In the genomic region with DNA sequence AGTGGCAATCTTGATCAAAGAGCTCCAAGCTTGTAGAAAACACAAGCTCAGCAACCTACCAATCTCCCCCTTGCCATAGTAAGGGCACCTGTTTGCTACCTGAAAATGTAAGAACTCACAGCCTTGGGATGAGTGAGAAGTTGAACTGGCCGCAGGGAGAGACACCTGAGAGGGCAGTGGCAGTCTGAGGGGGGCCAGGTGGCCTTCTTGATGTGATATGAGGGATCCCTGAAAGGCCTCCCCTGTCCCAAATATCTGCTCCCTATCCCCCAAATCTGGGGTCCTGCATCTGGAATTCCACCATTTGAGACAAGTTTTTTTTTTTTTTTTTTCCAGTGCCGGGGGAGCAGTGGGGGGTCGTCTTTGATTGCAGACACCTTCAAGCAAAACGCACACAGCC, we compare ENCODE assay signal across 10 cellular contexts.
DNase-seq lines count a peak whose midpoint lies in the region; ATAC-seq and TF ChIP-seq lines count a peak whose summit lies in the region.
"Had no signal": no experiment of that assay in that cellular context is flagged by ENCODE, and none has a peak within 500 bp of the region (broad histone marks: within the 10 kb centered on the region; RNA-seq: fewer than 3 reads in every experiment).

No MANE protein-coding gene starts in this region.

- H3K4me3 Mint-ChIP-seq in activated naive CD4-positive, alpha-beta T cell treated with anti-CD3 and anti-CD28 coated beads, Interleukin-2, amount 10 ng/mL, durations not matched to agents 7 days and 5 days = peak overlapping the region; percentile 42
- H3K4me3 Mint-ChIP-seq in mesothelial cell of epicardium = peak overlapping the region; percentile 54
- peak overlapping the region; percentile 73 for H3K4me3 Mint-ChIP-seq in type B pancreatic cell

- H3K36me3 Mint-ChIP-seq in activated naive CD4-positive, alpha-beta T cell treated with anti-CD3 and anti-CD28 coated beads, Interleukin-2, amount 10 ng/mL, durations not matched to agents 7 days and 5 days = no peaks in the 10 kb centered on the region
- no peaks in the 10 kb centered on the region for H3K36me3 Mint-ChIP-seq in activated naive CD4-positive, alpha-beta T cell treated with anti-CD3 and anti-CD28 coated beads, Interleukin-2, amount 50 U/mL, for 72 hours
- H3K36me3 Mint-ChIP-seq in mesothelial cell of epicardium (no peaks in the 10 kb centered on the region), type B pancreatic cell (no peaks in the 10 kb centered on the region)

- H3K27ac Mint-ChIP-seq in activated naive CD4-positive, alpha-beta T cell treated with anti-CD3 and anti-CD28 coated beads, Interleukin-2, amount 10 ng/mL, durations not matched to agents 7 days and 5 days = no peak overlapping the region
- H3K27ac Mint-ChIP-seq in activated naive CD4-positive, alpha-beta T cell treated with anti-CD3 and anti-CD28 coated beads, Interleukin-2, amount 50 U/mL, for 72 hours = no peak overlapping the region
- H3K27ac Mint-ChIP-seq in mesothelial cell of epicardium (peak overlapping the region; percentile 34), type B pancreatic cell (peak overlapping the region; percentile 44)

- no peak for DNase-seq in activated naive CD4-positive, alpha-beta T cell treated with anti-CD3 and anti-CD28 coated beads, Interleukin-2, amount 10 ng/mL, durations not matched to agents 7 days and 5 days
- DNase-seq in activated naive CD4-positive, alpha-beta T cell treated with anti-CD3 and anti-CD28 coated beads, Interleukin-2, amount 50 U/mL, for 72 hours (ENCODE audit: low spot score in 2 of 2) = no peak
- DNase-seq in cardiac fibroblast (ENCODE audit: low read depth in 2 of 2) = no peak
- DNase-seq in mesothelial cell of epicardium (ENCODE audit: low spot score in 2 of 2, unreplicated experiment in 2 of 2) = no peak
- no peak for DNase-seq in type B pancreatic cell (ENCODE audit: extremely low spot score, unreplicated experiment)
- DNase-seq in AG20443 (ENCODE audit: low spot score) = no peak
- DNase-seq in dermis blood vessel endothelial cell = no peak
- no peak for DNase-seq in HuH-7 (ENCODE audit: low spot score)
- DNase-seq: activated CD4-positive, alpha-beta T cell treated with anti-CD3 and anti-CD28 coated beads, Interleukin-2, amount 50 U/mL, for 4 hours; nucleus accumbens had no signal

- no peak for ATAC-seq in activated naive CD4-positive, alpha-beta T cell treated with anti-CD3 and anti-CD28 coated beads, Interleukin-2, amount 50 U/mL, for 72 hours

- no peaks in the 10 kb centered on the region for H3K9me3 Mint-ChIP-seq in activated naive CD4-positive, alpha-beta T cell treated with anti-CD3 and anti-CD28 coated beads, Interleukin-2, amount 10 ng/mL, durations not matched to agents 7 days and 5 days
- H3K9me3 Mint-ChIP-seq in activated naive CD4-positive, alpha-beta T cell treated with anti-CD3 and anti-CD28 coated beads, Interleukin-2, amount 50 U/mL, for 72 hours = no peaks in the 10 kb centered on the region
- H3K9me3 Mint-ChIP-seq in mesothelial cell of epicardium (no peaks in the 10 kb centered on the region), type B pancreatic cell (no peaks in the 10 kb centered on the region)

- CTCF ChIA-PET in activated naive CD4-positive, alpha-beta T cell treated with anti-CD3 and anti-CD28 coated beads, Interleukin-2, amount 10 ng/mL, durations not matched to agents 7 days and 5 days (lab: Charles Lee) = no interaction called here

- H3K4me1 Mint-ChIP-seq in activated naive CD4-positive, alpha-beta T cell treated with anti-CD3 and anti-CD28 coated beads, Interleukin-2, amount 10 ng/mL, durations not matched to agents 7 days and 5 days = peaks cover 8% of the 10 kb centered on the region
- peaks cover 42% of the 10 kb centered on the region for H3K4me1 Mint-ChIP-seq in mesothelial cell of epicardium
- H3K4me1 Mint-ChIP-seq in type B pancreatic cell (ENCODE audit: unreplicated experiment) = peaks cover 40% of the 10 kb centered on the region

- H3K27me3 Mint-ChIP-seq in activated naive CD4-positive, alpha-beta T cell treated with anti-CD3 and anti-CD28 coated beads, Interleukin-2, amount 10 ng/mL, durations not matched to agents 7 days and 5 days = peaks cover 83% of the 10 kb centered on the region
- H3K27me3 Mint-ChIP-seq in mesothelial cell of epicardium (ENCODE audit: low read depth) = peaks cover 11% of the 10 kb centered on the region
- no peaks in the 10 kb centered on the region for H3K27me3 Mint-ChIP-seq in type B pancreatic cell

- peak overlapping the region; percentile 61 to 63 for H3K4me3 ChIP-seq in cardiac fibroblast (replicated peaks in 1 of 2; ENCODE audit: low read depth in 2 of 2, low read length in 2 of 2)

- TF ChIP-seq CTCF in cardiac fibroblast (IDR thresholded peaks at IDR 0.05; ENCODE audit: low read depth, low read length) (no peak), mesothelial cell of epicardium (IDR thresholded peaks at IDR 0.05; ENCODE audit: unreplicated experiment) (no peak), type B pancreatic cell (conservative IDR thresholded peaks at IDR 0.05) (no peak)

Comparison
In these comparisons a context has a peak if more than half of its experiments do, and no peak if none do; other contexts are left out.
1. H3K27ac Mint-ChIP-seq: peak in mesothelial cell of epicardium (single experiment) and type B pancreatic cell (single experiment); none in activated naive CD4-positive, alpha-beta T cell treated with anti-CD3 and anti-CD28 coated beads, Interleukin-2, amount 10 ng/mL, durations not matched to agents 7 days and 5 days (single experiment) and activated naive CD4-positive, alpha-beta T cell treated with anti-CD3 and anti-CD28 coated beads, Interleukin-2, amount 50 U/mL, for 72 hours (0 of 2).
2. Peak in every context shown above with its lines, with median percentiles within 50 percentile points of each other: H3K4me3 Mint-ChIP-seq.